Comparison of ENCODE assay signal across 1 cellular context in the genomic region with DNA sequence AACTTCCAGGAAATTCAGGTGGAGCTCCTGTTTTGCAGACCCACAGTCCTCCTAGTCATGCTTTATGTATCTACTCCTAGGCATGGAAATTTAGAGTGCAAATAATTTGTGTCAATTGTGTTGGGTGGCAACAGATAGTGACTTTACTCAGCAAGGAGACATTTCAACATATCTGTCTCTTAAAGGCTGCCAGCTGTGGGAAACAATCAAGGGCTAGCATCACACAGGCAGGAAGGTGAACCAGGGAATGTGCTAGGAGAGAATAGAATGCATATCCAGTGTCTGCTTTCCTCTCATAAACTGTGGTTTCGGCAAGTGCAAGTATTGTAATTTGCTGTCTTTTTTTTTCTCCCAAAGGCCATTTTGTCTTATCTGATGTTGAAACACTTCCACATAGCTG.
TF ChIP-seq lines count a peak whose summit lies in the region.

No MANE protein-coding gene starts in this region.

TF ChIP-seq in H1, 55 proteins besides CTCF, POLR2A, EP300 and RAD21:
- TF ChIP-seq BCL11A (IDR thresholded peaks at IDR 0.05; ENCODE audit: low read depth in 2 of 2, low read length in 2 of 2) (no peak), CEBPB (IDR thresholded peaks at IDR 0.05; ENCODE audit: low read depth, low read length) (0 out of 2 replicates have a peak, but pooled peaks have one; percentile 2), NRF1 (IDR thresholded peaks at IDR 0.05; ENCODE audit: low read depth, low read length) (no peak), RXRA (IDR thresholded peaks at IDR 0.05; ENCODE audit: insufficient read depth, low read depth, low read length) (no peak), BRCA1 (IDR thresholded peaks at IDR 0.05; ENCODE audit: low read depth, low read length) (no peak), HDAC2 (IDR thresholded peaks at IDR 0.05; ENCODE audit: borderline replicate concordance in 1 of 2, low read depth in 2 of 2, low read length in 2 of 2) (no peak), CHD2 (IDR thresholded peaks at IDR 0.05; ENCODE audit: low read length) (no peak), CREB1 (IDR thresholded peaks at IDR 0.05) (no peak)
TF ChIP-seq in H1: peak in this region for 1.
